ENCODE assay signal across 13 cellular contexts in the genomic region with DNA sequence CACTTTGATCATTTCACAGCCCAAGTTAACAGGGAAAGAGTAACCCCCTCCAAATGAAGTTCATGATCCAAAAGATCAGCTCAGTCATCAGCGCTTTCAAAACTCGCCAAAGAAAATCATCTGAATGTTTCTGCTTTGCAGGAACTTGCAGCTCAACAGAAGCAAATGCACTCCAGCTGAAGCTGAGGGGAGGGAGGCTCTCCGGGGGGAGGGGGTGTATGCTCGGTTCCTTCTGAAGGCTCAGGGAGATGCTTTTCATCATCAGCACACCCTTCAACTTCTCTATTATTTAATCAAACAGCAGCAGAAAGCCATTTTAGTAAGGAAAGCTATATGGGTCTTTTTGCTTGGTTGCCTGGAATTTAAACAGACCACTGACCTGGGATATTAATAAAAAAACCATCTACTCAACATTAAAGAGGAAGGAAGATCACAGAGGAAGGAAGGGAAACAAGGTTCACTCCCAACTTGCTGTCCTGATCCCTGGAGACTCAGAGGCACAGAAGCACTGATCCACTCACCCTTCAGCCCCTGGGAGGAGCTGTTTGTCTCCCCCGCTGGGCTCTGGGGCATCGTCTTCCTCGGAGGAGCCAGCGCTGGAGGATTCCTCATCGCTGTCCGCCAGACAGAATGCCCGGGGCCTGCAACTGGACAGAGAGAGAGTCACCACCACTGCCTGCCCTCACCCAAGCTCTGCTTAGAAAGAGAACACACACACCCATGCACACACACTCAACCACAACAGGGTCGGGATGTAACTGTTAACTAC. TPM values are rescaled to one million over a fixed set of nuclear protein-coding genes. Genes with fewer than 3 reads are reported as not detected.
DNase-seq lines count a peak whose midpoint lies in the region; ATAC-seq and TF ChIP-seq lines count a peak whose summit lies in the region.
"Had no signal": no experiment of that assay in that cellular context is flagged by ENCODE, and none has a peak within 500 bp of the region (broad histone marks: within the 10 kb centered on the region; RNA-seq: fewer than 3 reads in every experiment).

No MANE protein-coding gene starts in this region.

- H3K4me3 ChIP-seq in astrocyte of the spinal cord (ENCODE audit: low read depth, low read length): no peak overlapping the region
- H3K4me3 ChIP-seq in left lung: no peak overlapping the region
- H3K4me3 ChIP-seq in suprapubic skin: no peak overlapping the region

- H3K27ac Mint-ChIP-seq in HFFc6: peak overlapping the region; percentile 46; the same call in 1 of the 2 replicates

- in situ Hi-C loops in astrocyte of the spinal cord (cut with HindIII; ENCODE audit: low sequenced_read_pairs): no loop called here

- 0 out of 2 replicates have a peak, but pooled peaks cover 5% of the 10 kb centered on the region for H3K36me3 Mint-ChIP-seq in HFFc6 (ENCODE audit: low read depth)

- H3K4me1 Mint-ChIP-seq in HFFc6 (ENCODE audit: low read depth): peaks cover 28% of the 10 kb centered on the region

- no peak overlapping the region for H3K4me3 Mint-ChIP-seq in HFFc6

- intact Hi-C loops in left lung (cut with DNase I): loop anchor here in 1 of 2 donors (10.0 kb wide), 1 partner anchor 110 kb away; a partner anchor contains a TSS

- no peak for TF ChIP-seq EP300 in suprapubic skin (IDR thresholded peaks at IDR 0.05)

- WGBS in suprapubic skin: 83% methylated on average over 12 of the region's 12 CpGs

- H3K9me3 ChIP-seq in left lung: no peaks in the 10 kb centered on the region
- H3K9me3 ChIP-seq in suprapubic skin: no peaks in the 10 kb centered on the region

- TF ChIP-seq POLR2A in suprapubic skin (IDR thresholded peaks at IDR 0.05): no peak

- H3K36me3 ChIP-seq in left lung (peaks cover 0 to 36% of the 10 kb centered on the region in 2 donors), suprapubic skin (peaks cover 16% of the 10 kb centered on the region)

- H3K4me1 ChIP-seq in left lung: peaks cover 30 to 54% of the 10 kb centered on the region in 2 donors
- H3K4me1 ChIP-seq in suprapubic skin: peaks cover 36% of the 10 kb centered on the region

- TF ChIP-seq CTCF in HFFc6 (IDR thresholded peaks at IDR 0.05) (no peak), astrocyte of the spinal cord (IDR thresholded peaks at IDR 0.05; ENCODE audit: low read depth, low read length) (peak; percentile 5), left lung (IDR thresholded peaks at IDR 0.05) (no peak), suprapubic skin (IDR thresholded peaks at IDR 0.05) (no peak)

- DNase-seq in HFFc6 (no peak), astrocyte of the spinal cord (ENCODE audit: low read depth, low spot score) (no peak), left lung (no peak), suprapubic skin (ENCODE audit: low spot score in 2 of 2) (peak in 1 of 2 donors; percentile 61), NCI-H748 (lab: John Stamatoyannopoulos, UW; ENCODE audit: unreplicated experiment) (no peak)
- DNase-seq: activated CD8-positive, alpha-beta memory T cell treated with anti-CD3 and anti-CD28 coated beads, Interleukin-2, amount 50 U/mL, for 4 hours; KG1; NCI-H187; NCI-H69; stimulated activated CD4-positive, alpha-beta T cell treated with anti-CD3 and anti-CD28 coated beads, Interleukin-2, amount 100 ng/mL, for 48 hours; stimulated activated naive CD4-positive, alpha-beta T cell treated with Interleukin-2 at 50 U/mL for 16 hours had no signal

- no peaks in the 10 kb centered on the region for H3K27me3 Mint-ChIP-seq in HFFc6 (ENCODE audit: insufficient read depth)

- ATAC-seq in left lung (no peak), HG03139 (IDR thresholded peaks at IDR 0.05; ENCODE audit: unreplicated experiment) (no peak), GM21381 (IDR thresholded peaks at IDR 0.05; ENCODE audit: unreplicated experiment) (no peak)

- no peaks in the 10 kb centered on the region for H3K9me3 Mint-ChIP-seq in HFFc6

- H3K27ac ChIP-seq in left lung (peak overlapping the region; percentile 18 to 44), suprapubic skin (peak overlapping the region; percentile 56)

- H3K27me3 ChIP-seq in left lung (no peaks in the 10 kb centered on the region), suprapubic skin (no peaks in the 10 kb centered on the region)

RNA-seq across cellular contexts. Expression of a gene that starts 24.6 kb away (rescaled TPM):
- total RNA-seq in HFFc6 (2021; fragmentation: NEBNext Ultra II Directional; extraction: Animal tissue kit (Norgen Biotek cat#: 25700)): 10 to 100 TPM in 2 of 6 experiments, 1 to 10 TPM in 4; 6.8 to 12.8 (median 7.9) TPM
- total RNA-seq in left lung (10 to 100 TPM; 39.0 to 45.0 TPM), suprapubic skin (10 to 100 TPM; 21.2 to 41.1 (median 35.1) TPM)
